1 cellular context compared by ENCODE assay signal in genomic region chr17:57373071-57373470, GRCh38.
A peak's percentile ranks its signal among the peaks of the same experiment; 100 is the strongest.
TF ChIP-seq lines count a peak whose summit lies in the region.

No MANE protein-coding gene starts in this region.

TF ChIP-seq in HepG2, 621 proteins besides CTCF, POLR2A, EP300 and RAD21 (continued from another document):
- TF ChIP-seq, protein P1, sequence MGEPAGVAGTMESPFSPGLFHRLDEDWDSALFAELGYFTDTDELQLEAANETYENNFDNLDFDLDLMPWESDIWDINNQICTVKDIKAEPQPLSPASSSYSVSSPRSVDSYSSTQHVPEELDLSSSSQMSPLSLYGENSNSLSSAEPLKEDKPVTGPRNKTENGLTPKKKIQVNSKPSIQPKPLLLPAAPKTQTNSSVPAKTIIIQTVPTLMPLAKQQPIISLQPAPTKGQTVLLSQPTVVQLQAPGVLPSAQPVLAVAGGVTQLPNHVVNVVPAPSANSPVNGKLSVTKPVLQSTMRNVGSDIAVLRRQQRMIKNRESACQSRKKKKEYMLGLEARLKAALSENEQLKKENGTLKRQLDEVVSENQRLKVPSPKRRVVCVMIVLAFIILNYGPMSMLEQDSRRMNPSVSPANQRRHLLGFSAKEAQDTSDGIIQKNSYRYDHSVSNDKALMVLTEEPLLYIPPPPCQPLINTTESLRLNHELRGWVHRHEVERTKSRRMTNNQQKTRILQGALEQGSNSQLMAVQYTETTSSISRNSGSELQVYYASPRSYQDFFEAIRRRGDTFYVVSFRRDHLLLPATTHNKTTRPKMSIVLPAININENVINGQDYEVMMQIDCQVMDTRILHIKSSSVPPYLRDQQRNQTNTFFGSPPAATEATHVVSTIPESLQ (CRISPR knock-in tag; conservative IDR thresholded peaks at IDR 0.05) = no peak
- TF ChIP-seq MAFK (conservative IDR thresholded peaks at IDR 0.05 in 1 of 2, IDR thresholded peaks at IDR 0.05 in 1 of 2; ENCODE audit: low read length in 2 of 2) = no peak
- TF ChIP-seq, protein P2, sequence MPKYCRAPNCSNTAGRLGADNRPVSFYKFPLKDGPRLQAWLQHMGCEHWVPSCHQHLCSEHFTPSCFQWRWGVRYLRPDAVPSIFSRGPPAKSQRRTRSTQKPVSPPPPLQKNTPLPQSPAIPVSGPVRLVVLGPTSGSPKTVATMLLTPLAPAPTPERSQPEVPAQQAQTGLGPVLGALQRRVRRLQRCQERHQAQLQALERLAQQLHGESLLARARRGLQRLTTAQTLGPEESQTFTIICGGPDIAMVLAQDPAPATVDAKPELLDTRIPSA (CRISPR knock-in tag; IDR thresholded peaks at IDR 0.05; ENCODE audit: borderline replicate concordance) = no peak
- TF ChIP-seq SAP130 (CRISPR knock-in tag; IDR thresholded peaks at IDR 0.05; ENCODE audit: low read depth) = no peak
- peak; percentile 86 for TF ChIP-seq GFI1 (CRISPR knock-in tag; IDR thresholded peaks at IDR 0.05; ENCODE audit: borderline replicate concordance)
- TF ChIP-seq REL (CRISPR knock-in tag; conservative IDR thresholded peaks at IDR 0.05) = no peak
- TF ChIP-seq HOXA7 (CRISPR knock-in tag; IDR thresholded peaks at IDR 0.05) = no peak
- TF ChIP-seq IRF1 (CRISPR knock-in tag; IDR thresholded peaks at IDR 0.05; ENCODE audit: low read depth) = no peak
- TF ChIP-seq, protein P3, sequence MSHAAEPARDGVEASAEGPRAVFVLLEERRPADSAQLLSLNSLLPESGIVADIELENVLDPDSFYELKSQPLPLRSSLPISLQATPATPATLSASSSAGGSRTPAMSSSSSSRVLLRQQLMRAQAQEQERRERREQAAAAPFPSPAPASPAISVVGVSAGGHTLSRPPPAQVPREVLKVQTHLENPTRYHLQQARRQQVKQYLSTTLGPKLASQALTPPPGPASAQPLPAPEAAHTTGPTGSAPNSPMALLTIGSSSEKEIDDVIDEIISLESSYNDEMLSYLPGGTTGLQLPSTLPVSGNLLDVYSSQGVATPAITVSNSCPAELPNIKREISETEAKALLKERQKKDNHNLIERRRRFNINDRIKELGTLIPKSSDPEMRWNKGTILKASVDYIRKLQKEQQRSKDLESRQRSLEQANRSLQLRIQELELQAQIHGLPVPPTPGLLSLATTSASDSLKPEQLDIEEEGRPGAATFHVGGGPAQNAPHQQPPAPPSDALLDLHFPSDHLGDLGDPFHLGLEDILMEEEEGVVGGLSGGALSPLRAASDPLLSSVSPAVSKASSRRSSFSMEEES (CRISPR knock-in tag; IDR thresholded peaks at IDR 0.05) = no peak
- TF ChIP-seq, protein P4, sequence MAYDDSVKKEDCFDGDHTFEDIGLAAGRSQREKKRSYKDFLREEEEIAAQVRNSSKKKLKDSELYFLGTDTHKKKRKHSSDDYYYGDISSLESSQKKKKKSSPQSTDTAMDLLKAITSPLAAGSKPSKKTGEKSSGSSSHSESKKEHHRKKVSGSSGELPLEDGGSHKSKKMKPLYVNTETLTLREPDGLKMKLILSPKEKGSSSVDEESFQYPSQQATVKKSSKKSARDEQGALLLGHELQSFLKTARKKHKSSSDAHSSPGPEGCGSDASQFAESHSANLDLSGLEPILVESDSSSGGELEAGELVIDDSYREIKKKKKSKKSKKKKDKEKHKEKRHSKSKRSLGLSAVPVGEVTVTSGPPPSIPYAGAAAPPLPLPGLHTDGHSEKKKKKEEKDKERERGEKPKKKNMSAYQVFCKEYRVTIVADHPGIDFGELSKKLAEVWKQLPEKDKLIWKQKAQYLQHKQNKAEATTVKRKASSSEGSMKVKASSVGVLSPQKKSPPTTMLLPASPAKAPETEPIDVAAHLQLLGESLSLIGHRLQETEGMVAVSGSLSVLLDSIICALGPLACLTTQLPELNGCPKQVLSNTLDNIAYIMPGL (CRISPR knock-in tag; IDR thresholded peaks at IDR 0.05; ENCODE audit: borderline replicate concordance in 1 of 2, low read depth in 1 of 2) = 0 out of 4 replicates have a peak, but pooled peaks of 1 of the 2 experiments have one; percentile 14
